11 cellular contexts compared by ENCODE assay signal in the genomic region with DNA sequence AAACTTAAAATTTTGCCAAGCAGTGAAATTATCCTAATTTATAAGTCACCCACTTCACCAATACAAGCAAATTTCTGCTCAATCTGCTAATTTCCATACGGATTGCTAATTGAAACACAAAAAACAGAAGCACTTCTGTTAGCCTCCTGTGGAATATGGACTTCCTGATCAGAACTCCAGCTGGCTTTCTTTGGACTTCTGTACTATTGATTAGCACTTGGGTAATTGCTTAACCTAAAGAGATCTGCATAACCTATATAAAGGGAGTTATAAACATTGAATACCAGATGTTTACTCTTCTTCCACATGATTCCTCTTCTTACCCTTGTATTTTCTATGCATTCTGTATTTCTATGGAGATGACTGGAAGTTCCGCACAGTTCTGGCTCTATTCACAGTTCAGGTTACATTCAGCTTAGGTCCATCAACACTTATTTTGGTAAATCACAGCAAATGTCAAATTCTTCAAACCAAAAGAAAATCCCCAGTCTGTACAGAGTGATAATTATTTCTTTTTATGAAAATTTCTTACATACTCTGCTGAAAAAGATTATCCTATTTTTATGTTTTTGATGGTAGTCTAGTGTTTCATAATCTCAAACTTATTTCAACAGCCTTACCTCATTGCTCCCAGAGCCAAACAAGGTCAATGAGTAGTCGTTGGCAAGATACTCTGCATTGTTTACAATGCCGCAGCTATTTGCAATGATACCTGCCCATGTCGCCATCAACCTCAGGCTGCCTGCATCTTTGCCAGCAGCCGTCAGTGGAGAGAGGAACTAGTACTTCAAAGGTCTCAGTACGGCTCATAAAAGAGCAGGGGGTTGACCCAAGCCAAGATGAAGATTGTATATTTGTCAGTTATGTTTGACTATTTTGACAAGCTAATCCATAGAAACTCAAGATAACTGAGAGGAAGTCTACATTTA.
DNase-seq lines count a peak whose midpoint lies in the region; ATAC-seq, FAIRE-seq and TF ChIP-seq lines count a peak whose summit lies in the region.
"Had no signal": no experiment of that assay in that cellular context is flagged by ENCODE, and none has a peak within 500 bp of the region (broad histone marks: within the 10 kb centered on the region; RNA-seq: fewer than 3 reads in every experiment).

No MANE protein-coding gene starts in this region.

- TF ChIP-seq EP300 in HepG2 (IDR thresholded peaks at IDR 0.05; ENCODE audit: low read depth in 2 of 2, low read length in 2 of 2) (peak; percentile 20 to 57; a peak in 3 of 4 replicates), HepG2 (CRISPR knock-in tag; IDR thresholded peaks at IDR 0.05; ENCODE audit: borderline replicate concordance) (no peak)

- TF ChIP-seq RAD21 in HepG2 (CRISPR knock-in tag; IDR thresholded peaks at IDR 0.05), result no peak

- H3K4me1 ChIP-seq in BLaER1 (peaks cover 21% of the 10 kb centered on the region), ascending aorta (peaks cover 0 to 26% of the 10 kb centered on the region in 2 donors), HepG2 (ENCODE audit: insufficient read depth, low read length) (peaks cover 22% of the 10 kb centered on the region)

- no peak overlapping the region for H2AFZ ChIP-seq in HepG2 (ENCODE audit: low read length)

- POLR2A ChIA-PET in HepG2 (lab: Yijun Ruan, JAX), result interaction anchor here (1.2 kb wide), 2 partner anchors 18 to 226 kb away, joined by 3 to 6 read pairs; a partner anchor contains a TSS

- TF ChIP-seq POLR2A in HepG2 (IDR thresholded peaks at IDR 0.05; ENCODE audit: insufficient read depth in 1 of 2, low read depth in 2 of 2, low read length in 2 of 2), result no peak

- CTCF ChIA-PET in HepG2 (lab: Yijun Ruan, JAX; ENCODE audit: low intra/inter-chr PET ratio, low total read pairs), result no interaction called here

- H3K27me3 ChIP-seq in BLaER1, result no peaks in the 10 kb centered on the region
- H3K27me3 ChIP-seq in ascending aorta, result no peaks in the 10 kb centered on the region
- H3K27me3 ChIP-seq in HepG2 (ENCODE audit: control insufficient read depth in 1 of 2, insufficient read depth in 2 of 2, low read length in 2 of 2), result no peaks in the 10 kb centered on the region

- H3K27ac ChIP-seq in BLaER1 (no peak overlapping the region), ascending aorta (peak overlapping the region; percentile 2 to 12), HepG2 (ENCODE audit: extremely low read length, insufficient read depth, low read length) (peak overlapping the region; percentile 22)
- H3K27ac ChIP-seq: coronary artery, KMS-11 had no signal

- H4K20me1 ChIP-seq in BLaER1, result no peaks in the 10 kb centered on the region
- H4K20me1 ChIP-seq in HepG2 (ENCODE audit: insufficient read depth, low read length), result no peaks in the 10 kb centered on the region

- 3% methylated on average over 7 of the region's 7 CpGs for WGBS in HepG2 (ENCODE audit: low lambda C conversion rate)

- H3K36me3 ChIP-seq in BLaER1, result no peaks in the 10 kb centered on the region
- no peaks in the 10 kb centered on the region for H3K36me3 ChIP-seq in ascending aorta
- no peaks in the 10 kb centered on the region for H3K36me3 ChIP-seq in HepG2 (replicated peaks in 1 of 2; ENCODE audit: control insufficient read depth in 1 of 2, insufficient read depth in 2 of 2, low read length in 2 of 2)

- in situ Hi-C loops in HepG2 (cut with HindIII; ENCODE audit: extremely low pct_ligation_motif_present, low pct_unique_long_range_greater_than_20kb), result no loop called here

- no peak for FAIRE-seq in HepG2 (lab: Jason Lieb, UNC)

- intact Hi-C loops in ascending aorta (cut with DNase I), result loop anchor here (10.0 kb wide), 1 partner anchor 559 kb away; no protein-coding TSS in a partner anchor
- intact Hi-C loops in HepG2 (cut with micrococcal nuclease; ENCODE audit: unreplicated experiment), result loop anchor here (10.0 kb wide), 1 partner anchor 179 kb away; no protein-coding TSS in a partner anchor

- DNase-seq in LHCN-M2 (ENCODE audit: low read depth) (peak; percentile 88), ascending aorta (ENCODE audit: low spot score in 2 of 2) (peak in 1 of 2 donors; percentile 65), HepG2 (ENCODE audit: low spot score) (peak; percentile 44), NCI-H1048 (lab: John Stamatoyannopoulos, UW) (no peak), middle frontal gyrus (ENCODE audit: extremely low spot score, low spot score) (no peak)
- DNase-seq: mesendoderm had no signal

- H3K9me3 ChIP-seq in BLaER1 (peaks cover 4% of the 10 kb centered on the region; the same call in 1 of the 2 replicates), ascending aorta (no peaks in the 10 kb centered on the region), HepG2 (ENCODE audit: low read length) (no peaks in the 10 kb centered on the region)

- 0 out of 2 replicates have a peak overlapping the region, but pooled peaks have one; percentile 17 for H3K4me2 ChIP-seq in BLaER1
- peak overlapping the region; percentile 57 for H3K4me2 ChIP-seq in HepG2 (ENCODE audit: low read depth, low read length)
- H3K4me2 ChIP-seq: KMS-11 had no signal

- TF ChIP-seq CTCF in ascending aorta (IDR thresholded peaks at IDR 0.05) (no peak), HepG2 (CRISPR knock-in tag; IDR thresholded peaks at IDR 0.05) (no peak)

- no peak overlapping the region for H3K9ac ChIP-seq in BLaER1
- H3K9ac ChIP-seq in HepG2 (ENCODE audit: insufficient read depth, low read depth, low read length), result no peak overlapping the region
- H3K9ac ChIP-seq: KMS-11 had no signal

- ATAC-seq in HepG2 (peak; percentile 97), HG02970 (IDR thresholded peaks at IDR 0.05; ENCODE audit: low FRiP score, unreplicated experiment) (no peak), HG02938 (IDR thresholded peaks at IDR 0.05; ENCODE audit: unreplicated experiment) (no peak)

- no TSS peak for BruUV-seq in HepG2 (replicated peaks; lab: Mats Ljungman, UMichigan)

- H3K4me3 ChIP-seq in BLaER1, result no peak overlapping the region
- H3K4me3 ChIP-seq in ascending aorta, result peak overlapping the region in 1 of 2 donors; percentile 5
- no peak overlapping the region for H3K4me3 ChIP-seq in HepG2 (replicated peaks in 1 of 3; ENCODE audit: insufficient read depth in 1 of 3, low read depth in 2 of 3, low read length in 3 of 3)
- H3K4me3 ChIP-seq: coronary artery had no signal

- no peaks in the 10 kb centered on the region for H3K79me2 ChIP-seq in HepG2 (ENCODE audit: insufficient read depth, low read length)

TF ChIP-seq in HepG2, 621 proteins besides CTCF, POLR2A, EP300 and RAD21 (continues in another document):
- TF ChIP-seq CREB1 (IDR thresholded peaks at IDR 0.05) (no peak), CREB1 (CRISPR knock-in tag; IDR thresholded peaks at IDR 0.05) (peak; percentile 40), SRF (IDR thresholded peaks at IDR 0.05; ENCODE audit: low read depth, low read length) (peak; percentile 34; the same call in 1 of the 2 replicates), TBP (CRISPR knock-in tag; IDR thresholded peaks at IDR 0.05) (no peak), KDM6A (CRISPR knock-in tag; IDR thresholded peaks at IDR 0.05; ENCODE audit: low read depth) (0 out of 2 replicates have a peak, but pooled peaks have one; percentile 14), TCF12 (IDR thresholded peaks at IDR 0.05) (no peak), TCF12 (CRISPR knock-in tag; IDR thresholded peaks at IDR 0.05) (no peak)
- TF ChIP-seq, protein P1, sequence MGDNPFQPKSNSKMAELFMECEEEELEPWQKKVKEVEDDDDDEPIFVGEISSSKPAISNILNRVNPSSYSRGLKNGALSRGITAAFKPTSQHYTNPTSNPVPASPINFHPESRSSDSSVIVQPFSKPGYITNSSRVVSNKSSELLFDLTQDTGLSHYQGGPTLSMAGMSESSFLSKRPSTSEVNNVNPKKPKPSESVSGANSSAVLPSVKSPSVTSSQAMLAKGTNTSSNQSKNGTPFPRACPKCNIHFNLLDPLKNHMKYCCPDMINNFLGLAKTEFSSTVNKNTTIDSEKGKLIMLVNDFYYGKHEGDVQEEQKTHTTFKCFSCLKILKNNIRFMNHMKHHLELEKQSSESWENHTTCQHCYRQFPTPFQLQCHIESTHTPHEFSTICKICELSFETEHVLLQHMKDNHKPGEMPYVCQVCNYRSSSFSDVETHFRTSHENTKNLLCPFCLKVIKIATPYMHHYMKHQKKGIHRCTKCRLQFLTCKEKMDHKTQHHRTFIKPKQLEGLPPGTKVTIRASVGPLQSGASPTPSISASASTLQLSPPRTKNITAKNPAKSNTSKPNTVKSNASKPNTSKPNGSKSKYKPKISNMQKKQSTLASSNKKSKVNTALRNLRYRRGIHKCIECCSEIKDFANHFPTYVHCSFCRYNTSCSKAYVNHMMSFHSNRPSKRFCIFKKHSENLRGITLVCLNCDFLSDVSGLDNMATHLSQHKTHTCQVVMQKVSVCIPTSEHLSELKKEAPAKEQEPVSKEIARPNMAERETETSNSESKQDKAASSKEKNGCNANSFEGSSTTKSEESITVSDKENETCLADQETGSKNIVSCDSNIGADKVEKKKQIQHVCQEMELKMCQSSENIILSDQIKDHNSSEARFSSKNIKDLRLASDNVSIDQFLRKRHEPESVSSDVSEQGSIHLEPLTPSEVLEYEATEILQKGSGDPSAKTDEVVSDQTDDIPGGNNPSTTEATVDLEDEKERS (CRISPR knock-in tag; IDR thresholded peaks at IDR 0.05), result no peak

Comparison
In these comparisons a context has a peak if more than half of its experiments do, and no peak if none do; other contexts are left out.
1. DNase-seq: peak in LHCN-M2 (single experiment) and HepG2 (single experiment); none in NCI-H1048 (single experiment) and middle frontal gyrus (single experiment).